15 cellular contexts compared by ENCODE assay signal in genomic region chr3:171878441-171879225, GRCh38. TPM values are rescaled to one million over a fixed set of nuclear protein-coding genes. Genes with fewer than 3 reads are reported as not detected.
DNase-seq lines count a peak whose midpoint lies in the region; ATAC-seq and TF ChIP-seq lines count a peak whose summit lies in the region.
"Had no signal": no experiment of that assay in that cellular context is flagged by ENCODE, and none has a peak within 500 bp of the region (broad histone marks: within the 10 kb centered on the region; RNA-seq: fewer than 3 reads in every experiment).

No MANE protein-coding gene starts in this region.

- no peak overlapping the region for H4K12ac ChIP-seq in trophoblast cell (ENCODE audit: low read depth, low read length)

- H3K9me3 ChIP-seq in SJCRH30 (replicated peaks), result no peaks in the 10 kb centered on the region
- H3K9me3 ChIP-seq in trophoblast cell (ENCODE audit: insufficient read depth, low read depth, low read length), result no peaks in the 10 kb centered on the region

- no peak overlapping the region for H2BK12ac ChIP-seq in trophoblast cell (ENCODE audit: low read length)

- intact Hi-C loops in left cardiac atrium (cut with DNase I), result no loop called here

- H2AK5ac ChIP-seq in trophoblast cell (ENCODE audit: low read length), result no peak overlapping the region

- H3K4me2 ChIP-seq in trophoblast cell (ENCODE audit: low read length), result no peak overlapping the region

- no peak overlapping the region for H3K18ac ChIP-seq in trophoblast cell (ENCODE audit: low read length)

- H3K23ac ChIP-seq in trophoblast cell (ENCODE audit: low read length), result no peak overlapping the region

- no peak overlapping the region for H4K8ac ChIP-seq in trophoblast cell (ENCODE audit: low read depth, low read length)

- H3K14ac ChIP-seq in trophoblast cell (ENCODE audit: low read length), result no peak overlapping the region

- H3K27me3 ChIP-seq in SJCRH30 (no peaks in the 10 kb centered on the region), trophoblast cell (ENCODE audit: insufficient read depth, low read length) (no peaks in the 10 kb centered on the region)

- TF ChIP-seq CTCF in fibroblast of villous mesenchyme (IDR thresholded peaks at IDR 0.05; ENCODE audit: insufficient read depth, low read depth, low read length), result no peak

- H3K9ac ChIP-seq in trophoblast cell (ENCODE audit: low read length), result no peak overlapping the region

- no peak overlapping the region for H3K4ac ChIP-seq in trophoblast cell (ENCODE audit: low read depth, low read length)

- H2BK5ac ChIP-seq in trophoblast cell (ENCODE audit: low read depth, low read length, poor library complexity), result no peak overlapping the region

- peak; percentile 24 for DNase-seq in EL
- peak in 1 of 2 experiments; percentile 32 for DNase-seq in SJCRH30
- peak; percentile 89 for DNase-seq in fibroblast of villous mesenchyme (ENCODE audit: low read depth)
- DNase-seq in trophoblast cell, result peak in 1 of 2 donors; percentile 12
- no peak for DNase-seq in left cardiac atrium
- no peak for DNase-seq in cerebellar nuclear complex (lab: John Stamatoyannopoulos, UW)
- DNase-seq: activated CD4-positive, alpha-beta T cell treated with anti-CD3 and anti-CD28 coated beads, Interleukin-2, amount 50 U/mL, for 4 hours; erythroblast; NCI-H2171; T-helper 1 cell had no signal

- ATAC-seq in HG02852 (IDR thresholded peaks at IDR 0.05; ENCODE audit: unreplicated experiment) (no peak), GM18868 (IDR thresholded peaks at IDR 0.05; ENCODE audit: unreplicated experiment) (no peak), left cardiac atrium (no peak)

- no peak overlapping the region for H2AFZ ChIP-seq in trophoblast cell (ENCODE audit: insufficient read depth, low read length, poor library complexity)

- peaks cover 8% of the 10 kb centered on the region for H3K79me1 ChIP-seq in trophoblast cell (ENCODE audit: low read length)

- no peaks in the 10 kb centered on the region for H3K79me2 ChIP-seq in trophoblast cell (ENCODE audit: control insufficient read depth, insufficient read depth, low read length, poor library complexity)

- peak overlapping the region; percentile 72 for H2BK120ac ChIP-seq in trophoblast cell (ENCODE audit: insufficient read depth, low read length, poor library complexity)

- no peak overlapping the region for H4K91ac ChIP-seq in trophoblast cell (ENCODE audit: low read depth, low read length)

- WGBS in trophoblast cell (ENCODE audit: extremely low coverage, insufficient coverage, insufficient read length), result no CpG with 5 or more reads among the region's 4 CpGs

- H3K36me3 ChIP-seq in SJCRH30 (no peaks in the 10 kb centered on the region), trophoblast cell (ENCODE audit: control insufficient read depth in 1 of 2, insufficient read depth in 2 of 2, low read length in 2 of 2) (no peaks in the 10 kb centered on the region)

- H3K27ac ChIP-seq in SJCRH30, result peak overlapping the region; percentile 85
- H3K27ac ChIP-seq in trophoblast cell (ENCODE audit: low read depth, low read length), result peak overlapping the region; percentile 38
- H3K27ac ChIP-seq: C4-2B had no signal

- no peak overlapping the region for H3K4me3 ChIP-seq in SJCRH30
- no peak overlapping the region for H3K4me3 ChIP-seq in fibroblast of villous mesenchyme (ENCODE audit: low read depth, low read length)
- no peak overlapping the region for H3K4me3 ChIP-seq in trophoblast cell (ENCODE audit: low read depth, low read length)

- H3K4me1 ChIP-seq in SJCRH30, result peaks cover 64% of the 10 kb centered on the region
- peaks cover 4 to 21% of the 10 kb centered on the region in 2 experiments for H3K4me1 ChIP-seq in trophoblast cell (ENCODE audit: control insufficient read depth in 1 of 2, insufficient read depth in 2 of 2, low read length in 2 of 2)

RNA-seq across cellular contexts. Expression of gene TMEM212, which starts 35.5 kb away (rescaled TPM):
- total RNA-seq in SJCRH30 (2014; rRNA removed; shearing (Covaris generic)), result not detected in 2 replicates
- not detected in 2 replicates for total RNA-seq in fibroblast of villous mesenchyme
- polyA plus RNA-seq in trophoblast cell (2013), result not detected in 2 replicates
- not detected for total RNA-seq in left cardiac atrium
- total RNA-seq: bronchial epithelial cell, OCI-LY7 had no signal

Comparison
In these comparisons a context has a peak if more than half of its experiments do, and no peak if none do; other contexts are left out.
1. DNase-seq: peak in EL (single experiment) and fibroblast of villous mesenchyme (single experiment); none in left cardiac atrium (single experiment) and cerebellar nuclear complex (0 of 2).